In genomic region chr2:219125225-219125885, GRCh38 we compare ENCODE assay signal across 9 cellular contexts. TPM values are rescaled to one million over a fixed set of nuclear protein-coding genes. Genes with fewer than 3 reads are reported as not detected.
DNase-seq lines count a peak whose midpoint lies in the region; ATAC-seq and TF ChIP-seq lines count a peak whose summit lies in the region.
"Had no signal": no experiment of that assay in that cellular context is flagged by ENCODE, and none has a peak within 500 bp of the region (broad histone marks: within the 10 kb centered on the region; RNA-seq: fewer than 3 reads in every experiment).

No MANE protein-coding gene starts in this region.

- H3K27ac Mint-ChIP-seq in stimulated activated naive B cell treated with anti-CD40 and anti-IgM and Interleukin-4, amounts not matched to agents 10 μg/mL and 1 μg/mL and 100 μg/mL, for 72 hours: no peak overlapping the region

- no peak overlapping the region for H3K27ac ChIP-seq in HL-60 (replicated peaks)
- peak overlapping the region; percentile 64 to 81 for H3K27ac ChIP-seq in liver (ENCODE audit: low read depth in 1 of 2, low read length in 2 of 2)
- H3K27ac ChIP-seq in effector memory CD4-positive, alpha-beta T cell (ENCODE audit: insufficient read depth, low read length, poor library complexity, severe bottlenecking): no peak overlapping the region
- H3K27ac ChIP-seq: ascending aorta had no signal

- peaks cover 19 to 53% (median 45%) of the 10 kb centered on the region in 4 donors for H3K4me1 ChIP-seq in liver (ENCODE audit: control insufficient read depth in 4 of 4, insufficient read depth in 4 of 4, low read length in 3 of 4)
- H3K4me1 ChIP-seq in effector memory CD4-positive, alpha-beta T cell (ENCODE audit: control insufficient read depth, insufficient read depth, low read length, poor library complexity, severe bottlenecking): no peaks in the 10 kb centered on the region

- TF ChIP-seq RAD21 in liver (IDR thresholded peaks at IDR 0.05): no peak

- no peaks in the 10 kb centered on the region for H3K27me3 Mint-ChIP-seq in stimulated activated naive B cell treated with anti-CD40 and anti-IgM and Interleukin-4, amounts not matched to agents 10 μg/mL and 1 μg/mL and 100 μg/mL, for 72 hours

- TF ChIP-seq CTCF in HL-60 (IDR thresholded peaks at IDR 0.05; ENCODE audit: insufficient read depth, low read length) (no peak), liver (IDR thresholded peaks at IDR 0.05; ENCODE audit: low read depth, low read length, missing input control) (no peak)

- in situ Hi-C loops in ACHN (cut with HindIII; ENCODE audit: low pct_ligation_motif_present, low pct_unique_long_range_greater_than_20kb, low sequenced_read_pairs): no loop called here

- H3K4me1 Mint-ChIP-seq in stimulated activated naive B cell treated with anti-CD40 and anti-IgM and Interleukin-4, amounts not matched to agents 10 μg/mL and 1 μg/mL and 100 μg/mL, for 72 hours: peaks cover 12 to 34% of the 10 kb centered on the region in 2 donors

- H3K36me3 ChIP-seq in liver (ENCODE audit: control insufficient read depth in 4 of 4, insufficient read depth in 3 of 4, low read depth in 1 of 4, low read length in 3 of 4): no peaks in the 10 kb centered on the region
- H3K36me3 ChIP-seq in effector memory CD4-positive, alpha-beta T cell (ENCODE audit: control insufficient read depth, insufficient read depth, low read length): peaks cover 3% of the 10 kb centered on the region
- H3K36me3 ChIP-seq: ascending aorta had no signal

- H3K4me3 ChIP-seq in HL-60 (replicated peaks; ENCODE audit: insufficient read depth, low read length) (no peak overlapping the region), liver (ENCODE audit: low read depth in 1 of 3, low read length in 3 of 3) (peak overlapping the region; percentile 9 to 22 (median 16))
- H3K4me3 ChIP-seq in effector memory CD4-positive, alpha-beta T cell (ENCODE audit: insufficient read depth, low read depth, low read length, poor library complexity, severe bottlenecking): no peak overlapping the region
- H3K4me3 ChIP-seq: ascending aorta had no signal

- ATAC-seq in stimulated activated naive B cell treated with anti-CD40 and anti-IgM and Interleukin-4, amounts not matched to agents 10 μg/mL and 1 μg/mL and 100 μg/mL, for 72 hours (replicated peaks): no peak

- no peaks in the 10 kb centered on the region for H3K9me3 ChIP-seq in liver (ENCODE audit: control insufficient read depth in 4 of 4, low read length in 3 of 4)
- no peaks in the 10 kb centered on the region for H3K9me3 ChIP-seq in effector memory CD4-positive, alpha-beta T cell (ENCODE audit: control insufficient read depth, low read length)
- H3K9me3 ChIP-seq: ascending aorta had no signal

- DNase-seq in ACHN (peak; percentile 91), HL-60 (ENCODE audit: low read depth in 1 of 2, low spot score in 1 of 2) (peak; percentile 60 to 78), astrocyte of the hippocampus (ENCODE audit: low read depth, low spot score) (peak; percentile 93), nucleus accumbens (lab: John Stamatoyannopoulos, UW) (no peak)
- DNase-seq in stimulated activated naive B cell treated with anti-CD40 and anti-IgM and Interleukin-4, amounts not matched to agents 10 μg/mL and 1 μg/mL and 100 μg/mL, for 72 hours: no peak
- no peak for DNase-seq in effector memory CD4-positive, alpha-beta T cell
- DNase-seq in effector CD4-positive, alpha-beta T cell: no peak

- H3K27me3 ChIP-seq in HL-60 (ENCODE audit: insufficient read depth, poor library complexity, severe bottlenecking) (no peaks in the 10 kb centered on the region), liver (ENCODE audit: control insufficient read depth in 4 of 4, insufficient read depth in 4 of 4, low read length in 3 of 4) (no peaks in the 10 kb centered on the region)
- H3K27me3 ChIP-seq in effector memory CD4-positive, alpha-beta T cell (replicated peaks; ENCODE audit: control insufficient read depth, insufficient read depth, low read length, poor library complexity, severe bottlenecking): no peaks in the 10 kb centered on the region
- H3K27me3 ChIP-seq: ascending aorta had no signal

- peaks cover 13 to 23% of the 10 kb centered on the region in 2 donors for H3K36me3 Mint-ChIP-seq in stimulated activated naive B cell treated with anti-CD40 and anti-IgM and Interleukin-4, amounts not matched to agents 10 μg/mL and 1 μg/mL and 100 μg/mL, for 72 hours

- 43% methylated on average over 10 of the region's 10 CpGs for WGBS in liver

- H3K4me3 Mint-ChIP-seq in stimulated activated naive B cell treated with anti-CD40 and anti-IgM and Interleukin-4, amounts not matched to agents 10 μg/mL and 1 μg/mL and 100 μg/mL, for 72 hours: no peak overlapping the region

- no peaks in the 10 kb centered on the region for H3K9me3 Mint-ChIP-seq in stimulated activated naive B cell treated with anti-CD40 and anti-IgM and Interleukin-4, amounts not matched to agents 10 μg/mL and 1 μg/mL and 100 μg/mL, for 72 hours

- peak overlapping the region in 1 of 2 donors; percentile 80 for H3K9ac ChIP-seq in liver (ENCODE audit: low read depth in 1 of 2, low read length in 2 of 2)

TF ChIP-seq in liver, 16 proteins besides CTCF, POLR2A, EP300 and RAD21:
- peak; percentile 41 to 46 for TF ChIP-seq RXRA (IDR thresholded peaks at IDR 0.05)
- TF ChIP-seq SP1 (IDR thresholded peaks at IDR 0.05): peak; percentile 58
- TF ChIP-seq FOXA2 (IDR thresholded peaks at IDR 0.05): no peak
- TF ChIP-seq ATF3 (IDR thresholded peaks at IDR 0.05): peak; percentile 88
- TF ChIP-seq, protein P1, sequence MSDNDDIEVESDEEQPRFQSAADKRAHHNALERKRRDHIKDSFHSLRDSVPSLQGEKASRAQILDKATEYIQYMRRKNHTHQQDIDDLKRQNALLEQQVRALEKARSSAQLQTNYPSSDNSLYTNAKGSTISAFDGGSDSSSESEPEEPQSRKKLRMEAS (IDR thresholded peaks at IDR 0.05): no peak
- TF ChIP-seq, protein P2, sequence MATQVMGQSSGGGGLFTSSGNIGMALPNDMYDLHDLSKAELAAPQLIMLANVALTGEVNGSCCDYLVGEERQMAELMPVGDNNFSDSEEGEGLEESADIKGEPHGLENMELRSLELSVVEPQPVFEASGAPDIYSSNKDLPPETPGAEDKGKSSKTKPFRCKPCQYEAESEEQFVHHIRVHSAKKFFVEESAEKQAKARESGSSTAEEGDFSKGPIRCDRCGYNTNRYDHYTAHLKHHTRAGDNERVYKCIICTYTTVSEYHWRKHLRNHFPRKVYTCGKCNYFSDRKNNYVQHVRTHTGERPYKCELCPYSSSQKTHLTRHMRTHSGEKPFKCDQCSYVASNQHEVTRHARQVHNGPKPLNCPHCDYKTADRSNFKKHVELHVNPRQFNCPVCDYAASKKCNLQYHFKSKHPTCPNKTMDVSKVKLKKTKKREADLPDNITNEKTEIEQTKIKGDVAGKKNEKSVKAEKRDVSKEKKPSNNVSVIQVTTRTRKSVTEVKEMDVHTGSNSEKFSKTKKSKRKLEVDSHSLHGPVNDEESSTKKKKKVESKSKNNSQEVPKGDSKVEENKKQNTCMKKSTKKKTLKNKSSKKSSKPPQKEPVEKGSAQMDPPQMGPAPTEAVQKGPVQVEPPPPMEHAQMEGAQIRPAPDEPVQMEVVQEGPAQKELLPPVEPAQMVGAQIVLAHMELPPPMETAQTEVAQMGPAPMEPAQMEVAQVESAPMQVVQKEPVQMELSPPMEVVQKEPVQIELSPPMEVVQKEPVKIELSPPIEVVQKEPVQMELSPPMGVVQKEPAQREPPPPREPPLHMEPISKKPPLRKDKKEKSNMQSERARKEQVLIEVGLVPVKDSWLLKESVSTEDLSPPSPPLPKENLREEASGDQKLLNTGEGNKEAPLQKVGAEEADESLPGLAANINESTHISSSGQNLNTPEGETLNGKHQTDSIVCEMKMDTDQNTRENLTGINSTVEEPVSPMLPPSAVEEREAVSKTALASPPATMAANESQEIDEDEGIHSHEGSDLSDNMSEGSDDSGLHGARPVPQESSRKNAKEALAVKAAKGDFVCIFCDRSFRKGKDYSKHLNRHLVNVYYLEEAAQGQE (IDR thresholded peaks at IDR 0.05): peak; percentile 66
- TF ChIP-seq, protein P3, sequence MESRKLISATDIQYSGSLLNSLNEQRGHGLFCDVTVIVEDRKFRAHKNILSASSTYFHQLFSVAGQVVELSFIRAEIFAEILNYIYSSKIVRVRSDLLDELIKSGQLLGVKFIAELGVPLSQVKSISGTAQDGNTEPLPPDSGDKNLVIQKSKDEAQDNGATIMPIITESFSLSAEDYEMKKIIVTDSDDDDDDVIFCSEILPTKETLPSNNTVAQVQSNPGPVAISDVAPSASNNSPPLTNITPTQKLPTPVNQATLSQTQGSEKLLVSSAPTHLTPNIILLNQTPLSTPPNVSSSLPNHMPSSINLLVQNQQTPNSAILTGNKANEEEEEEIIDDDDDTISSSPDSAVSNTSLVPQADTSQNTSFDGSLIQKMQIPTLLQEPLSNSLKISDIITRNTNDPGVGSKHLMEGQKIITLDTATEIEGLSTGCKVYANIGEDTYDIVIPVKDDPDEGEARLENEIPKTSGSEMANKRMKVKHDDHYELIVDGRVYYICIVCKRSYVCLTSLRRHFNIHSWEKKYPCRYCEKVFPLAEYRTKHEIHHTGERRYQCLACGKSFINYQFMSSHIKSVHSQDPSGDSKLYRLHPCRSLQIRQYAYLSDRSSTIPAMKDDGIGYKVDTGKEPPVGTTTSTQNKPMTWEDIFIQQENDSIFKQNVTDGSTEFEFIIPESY (IDR thresholded peaks at IDR 0.05): no peak
- TF ChIP-seq JUND (IDR thresholded peaks at IDR 0.05): peak in 1 of 2 donors; percentile 22
- TF ChIP-seq YY1 (IDR thresholded peaks at IDR 0.05): peak; percentile 9
- peak; percentile 44 to 53 for TF ChIP-seq HNF4A (conservative IDR thresholded peaks at IDR 0.05)
TF ChIP-seq in liver: peak in this region for 7.

RNA-seq across cellular contexts. Expression of gene NHEJ1, which starts 35.3 kb away (rescaled TPM):
- 10 to 100 TPM; 11.8 to 13.5 TPM for total RNA-seq in liver
- 1 to 10 TPM; 6.1 to 8.0 TPM for polyA plus RNA-seq in liver

RNA-seq across cellular contexts. Expression of gene SLC23A3, which starts 44.5 kb away (rescaled TPM):
- total RNA-seq in liver: 1 to 10 TPM in 1 of 2 donors, under 1 TPM in 1; 0.23 to 2.4 TPM
- polyA plus RNA-seq in liver: under 1 TPM; 0.38 to 0.94 TPM

RNA-seq across cellular contexts. Expression of gene CNPPD1, which starts 51.4 kb away (rescaled TPM):
- 10 to 100 TPM; 16.5 to 39.8 TPM for total RNA-seq in liver
- 10 to 100 TPM; 16.7 to 26.5 TPM for polyA plus RNA-seq in liver

RNA-seq across cellular contexts. Expression of gene RETREG2, which starts 52.7 kb away (rescaled TPM):
- total RNA-seq in liver: 10 to 100 TPM; 34.1 to 41.2 TPM
- 10 to 100 TPM; 21.7 to 42.8 TPM for polyA plus RNA-seq in liver

Comparison
In these comparisons a context has a peak if more than half of its experiments do, and no peak if none do; other contexts are left out.
1. DNase-seq: peak in ACHN (single experiment), HL-60 (2 of 2) and astrocyte of the hippocampus (single experiment); none in stimulated activated naive B cell treated with anti-CD40 and anti-IgM and Interleukin-4, amounts not matched to agents 10 μg/mL and 1 μg/mL and 100 μg/mL, for 72 hours (single experiment), effector memory CD4-positive, alpha-beta T cell (0 of 3), nucleus accumbens (0 of 56) and effector CD4-positive, alpha-beta T cell (single experiment).
2. H3K27ac ChIP-seq: peak in liver (2 of 2); none in HL-60 (single experiment) and effector memory CD4-positive, alpha-beta T cell (single experiment).
3. H3K4me3 ChIP-seq: peak in liver (3 of 3); none in HL-60 (single experiment) and effector memory CD4-positive, alpha-beta T cell (single experiment).